8 cellular contexts compared by ENCODE assay signal in genomic region chr16:10181196-10182162, GRCh38. TPM values are rescaled to one million over a fixed set of nuclear protein-coding genes. Genes with fewer than 3 reads are reported as not detected.
DNase-seq lines count a peak whose midpoint lies in the region; ATAC-seq, FAIRE-seq and TF ChIP-seq lines count a peak whose summit lies in the region.

No MANE protein-coding gene starts in this region.

- CTCF ChIA-PET in A673 (lab: Charles Lee), result interaction anchor here (0.6 to 1.5 kb wide), 7 partner anchors 448 to 1042 kb away, joined by 3 to 5 read pairs (median 4); no protein-coding TSS in a partner anchor
- CTCF ChIA-PET in activated CD4-positive, alpha-beta memory T cell treated with anti-CD3 and anti-CD28 coated beads for 36 hours (lab: Charles Lee), result interaction anchor here (1.3 to 1.6 kb wide), 2 partner anchors 1042 to 1615 kb away, joined by 4 to 5 read pairs; no protein-coding TSS in a partner anchor

- H3K4me3 ChIP-seq in A673 (ENCODE audit: low read depth, low read length, poor library complexity, severe bottlenecking), result peak overlapping the region; percentile 34
- H3K4me3 ChIP-seq in GM12875 (ENCODE audit: low read depth, low read length), result no peak overlapping the region
- H3K4me3 ChIP-seq in mucosa of descending colon, result no peak overlapping the region
- H3K4me3 ChIP-seq in stomach, result peak overlapping the region; percentile 41 to 49 (median 44)

- H3K27me3 ChIP-seq in A673 (replicated peaks; ENCODE audit: insufficient read depth, low read depth, low read length, poor library complexity) (peaks cover 40% of the 10 kb centered on the region), stomach (peaks cover 0 to 58% (median 33%) of the 10 kb centered on the region in 3 donors)

- DNase-seq in A673 (ENCODE audit: low spot score) (peak; percentile 75), HTR-8/SVneo (ENCODE audit: insufficient read length, low spot score) (peak; percentile 72), mucosa of descending colon (peak; percentile 56 to 72 (median 60)), stomach (peak; percentile 71), HPDE6-E6E7 (ENCODE audit: extremely low spot score) (no peak)
- DNase-seq in activated CD4-positive, alpha-beta memory T cell treated with anti-CD3 and anti-CD28 coated beads for 36 hours, result peak; percentile 59

- H3K36me3 Mint-ChIP-seq in activated CD4-positive, alpha-beta memory T cell treated with anti-CD3 and anti-CD28 coated beads for 36 hours, result no peaks in the 10 kb centered on the region

- TF ChIP-seq POLR2A in stomach (IDR thresholded peaks at IDR 0.05), result no peak

- no peak overlapping the region for H3K27ac Mint-ChIP-seq in activated CD4-positive, alpha-beta memory T cell treated with anti-CD3 and anti-CD28 coated beads for 36 hours

- ATAC-seq in esophagus mucosa, result peak; percentile 81
- peak; percentile 92 for ATAC-seq in mucosa of descending colon

- POLR2A ChIA-PET in A673 (lab: Charles Lee; ENCODE audit: low non-redundant PET), result no interaction called here
- POLR2A ChIA-PET in activated CD4-positive, alpha-beta memory T cell treated with anti-CD3 and anti-CD28 coated beads for 36 hours (lab: Charles Lee), result no interaction called here

- no TSS peak for BruUV-seq in A673 (replicated peaks; lab: Mats Ljungman, UMichigan)

- H3K9me3 Mint-ChIP-seq in activated CD4-positive, alpha-beta memory T cell treated with anti-CD3 and anti-CD28 coated beads for 36 hours, result no peaks in the 10 kb centered on the region

- H3K9me3 ChIP-seq in A673 (ENCODE audit: low read depth, low read length, poor library complexity, severe bottlenecking) (no peaks in the 10 kb centered on the region), mucosa of descending colon (no peaks in the 10 kb centered on the region), stomach (no peaks in the 10 kb centered on the region)

- H3K4me3 Mint-ChIP-seq in activated CD4-positive, alpha-beta memory T cell treated with anti-CD3 and anti-CD28 coated beads for 36 hours, result no peak overlapping the region

- peaks cover 4% of the 10 kb centered on the region for H3K4me1 ChIP-seq in A673 (ENCODE audit: insufficient read depth, low read length, poor library complexity, severe bottlenecking)
- peaks cover 4% of the 10 kb centered on the region for H3K4me1 ChIP-seq in mucosa of descending colon (ENCODE audit: low read depth)
- peaks cover 13 to 36% (median 34%) of the 10 kb centered on the region in 4 donors for H3K4me1 ChIP-seq in stomach

- H3K27ac ChIP-seq in A673 (ENCODE audit: low read depth, low read length, poor library complexity, severe bottlenecking) (no peak overlapping the region), stomach (peak overlapping the region in 2 of 5 donors; percentile 44 to 65)

- H3K36me3 ChIP-seq in A673 (ENCODE audit: insufficient read depth, low read length, poor library complexity, severe bottlenecking) (no peaks in the 10 kb centered on the region), mucosa of descending colon (ENCODE audit: low read depth) (no peaks in the 10 kb centered on the region), stomach (no peaks in the 10 kb centered on the region)

- WGBS in stomach, 5 donors, result 0 to 6% (median 2%) methylated on average over 35 to 85 of the region's 85 CpGs

- intact Hi-C loops in A673 (cut with micrococcal nuclease; ENCODE audit: unreplicated experiment), result loop anchor here (5.0 kb wide), 5 partner anchors 534 to 1614 kb away; no protein-coding TSS in a partner anchor
- intact Hi-C loops in activated CD4-positive, alpha-beta memory T cell treated with anti-CD3 and anti-CD28 coated beads for 36 hours (cut with micrococcal nuclease), result loop anchor here (2.0 kb wide), 1 partner anchor 1043 kb away; no protein-coding TSS in a partner anchor
- intact Hi-C loops in mucosa of descending colon (cut with DNase I, micrococcal nuclease), result no loop called here
- intact Hi-C loops in stomach (cut with DNase I; ENCODE audit: low total_unique reads), result loop anchor here (10.0 kb wide), 1 partner anchor 537 kb away; no protein-coding TSS in a partner anchor

- TF ChIP-seq CTCF in A673 (conservative IDR thresholded peaks at IDR 0.05; ENCODE audit: low read depth, low read length), result peak; percentile 90
- TF ChIP-seq CTCF in GM12875 (IDR thresholded peaks at IDR 0.05; ENCODE audit: borderline replicate concordance, insufficient read depth, low read depth, low read length), result peak; percentile 98
- peak; percentile 82 for TF ChIP-seq CTCF in mucosa of descending colon (IDR thresholded peaks at IDR 0.05)
- TF ChIP-seq CTCF in stomach (IDR thresholded peaks at IDR 0.05), result peak in 5 of 7 experiments; percentile 84 to 90 (median 85)

- no peak for TF ChIP-seq EP300 in stomach (IDR thresholded peaks at IDR 0.05)

- H3K4me1 Mint-ChIP-seq in activated CD4-positive, alpha-beta memory T cell treated with anti-CD3 and anti-CD28 coated beads for 36 hours (ENCODE audit: low read depth), result peaks cover 3% of the 10 kb centered on the region

- peaks cover 42% of the 10 kb centered on the region for H3K27me3 Mint-ChIP-seq in activated CD4-positive, alpha-beta memory T cell treated with anti-CD3 and anti-CD28 coated beads for 36 hours

- FAIRE-seq in HTR-8/SVneo (lab: Jason Lieb, UNC), result peak; percentile 69

RNA-seq across cellular contexts. Expression of gene GRIN2A, which starts 0.7 kb away (rescaled TPM):
- total RNA-seq in A673 (2021) (0.81 and 1.2 TPM in 2 replicates), esophagus mucosa (not detected), mucosa of descending colon (under 1 TPM; 0.39 to 0.57 (median 0.49) TPM), stomach (1 to 10 TPM in 4 of 5 donors, under 1 TPM in 1; 0.55 to 9.8 (median 1.7) TPM)
- not detected for total RNA-seq in activated CD4-positive, alpha-beta memory T cell treated with anti-CD3 and anti-CD28 coated beads for 36 hours
- polyA plus RNA-seq in stomach, result under 1 TPM; 0.06 to 0.45 (median 0.15) TPM

Comparison
In these comparisons a context has a peak if more than half of its experiments do, and no peak if none do; other contexts are left out.
1. H3K4me3 ChIP-seq: peak in A673 (single experiment) and stomach (4 of 4); none in GM12875 (single experiment) and mucosa of descending colon (single experiment).
2. intact Hi-C loops: an anchor here in A673 (5.0 kb wide), activated CD4-positive, alpha-beta memory T cell treated with anti-CD3 and anti-CD28 coated beads for 36 hours (2.0 kb wide) and stomach (10.0 kb wide); none called in mucosa of descending colon.
3. Peak in every context shown above with its lines, with median percentiles within 50 percentile points of each other: CTCF ChIP-seq.